Comparison of ENCODE assay signal across 20 cellular contexts in genomic region chr22:43298062-43298801, GRCh38. TPM values are rescaled to one million over a fixed set of nuclear protein-coding genes. Genes with fewer than 3 reads are reported as not detected.
A peak's percentile ranks its signal among the peaks of the same experiment; 100 is the strongest.
DNase-seq lines count a peak whose midpoint lies in the region; ATAC-seq and TF ChIP-seq lines count a peak whose summit lies in the region.
"Had no signal": no experiment of that assay in that cellular context is flagged by ENCODE, and none has a peak within 500 bp of the region (broad histone marks: within the 10 kb centered on the region; RNA-seq: fewer than 3 reads in every experiment).

No MANE protein-coding gene starts in this region.

- peaks cover 15% of the 10 kb centered on the region for H3K27me3 Mint-ChIP-seq in glutamatergic neuron (ENCODE audit: unreplicated experiment)

- H3K4me3 ChIP-seq in GM23248 (no peak overlapping the region), WERI-Rb-1 (ENCODE audit: low read depth, low read length) (no peak overlapping the region), right cardiac atrium (ENCODE audit: low read length) (no peak overlapping the region), testis (no peak overlapping the region)
- H3K4me3 ChIP-seq: colonic mucosa, psoas muscle had no signal

- no peak for TF ChIP-seq POLR2A in testis (IDR thresholded peaks at IDR 0.05)

- H3K36me3 Mint-ChIP-seq in glutamatergic neuron (ENCODE audit: unreplicated experiment) = peaks cover 9% of the 10 kb centered on the region
- H3K36me3 Mint-ChIP-seq: naive thymus-derived CD8-positive, alpha-beta T cell had no signal

- peak; percentile 31 for DNase-seq in GM23248
- DNase-seq in WERI-Rb-1 = no peak
- DNase-seq in right cardiac atrium = peak in 2 of 3 donors; percentile 14 to 53
- DNase-seq in testis = no peak
- DNase-seq in glutamatergic neuron = no peak
- DNase-seq in HCEC 1CT = no peak
- DNase-seq: activated CD4-positive, alpha-beta T cell treated with anti-CD3 and anti-CD28 coated beads, Interleukin-2, amount 50 U/mL, for 1 hour; activated naive CD4-positive, alpha-beta T cell treated with anti-CD3 and anti-CD28 coated beads for 36 hours; colonic mucosa; COR-L47; EL; head of caudate nucleus; IMR-90; naive thymus-derived CD8-positive, alpha-beta T cell; NCI-H2107; NCI-H774; PC-3 had no signal

- H3F3A ChIP-seq in GM23248 (ENCODE audit: insufficient read depth) = no peaks in the 10 kb centered on the region

- intact Hi-C loops in right cardiac atrium (cut with DNase I) = no loop called here
- intact Hi-C loops in testis (cut with DNase I; ENCODE audit: low total_unique reads) = no loop called here

- TF ChIP-seq CTCF in WERI-Rb-1 (IDR thresholded peaks at IDR 0.05; ENCODE audit: low read depth, low read length) (0 out of 2 replicates have a peak, but pooled peaks have one; percentile 20), testis (IDR thresholded peaks at IDR 0.05) (peak in 1 of 3 experiments; percentile 7), glutamatergic neuron (IDR thresholded peaks at IDR 0.05; ENCODE audit: partially characterized antibody, unreplicated experiment) (no peak)

- no peaks in the 10 kb centered on the region for H3K36me3 ChIP-seq in GM23248 (ENCODE audit: low read depth)
- no peaks in the 10 kb centered on the region for H3K36me3 ChIP-seq in WERI-Rb-1
- H3K36me3 ChIP-seq in testis (ENCODE audit: low read depth, missing control alignments) = no peaks in the 10 kb centered on the region
- H3K36me3 ChIP-seq: colonic mucosa had no signal

- H2AFZ ChIP-seq in GM23248 = no peak overlapping the region

- no peak overlapping the region for H3K27ac Mint-ChIP-seq in glutamatergic neuron (ENCODE audit: unreplicated experiment)
- H3K27ac Mint-ChIP-seq: activated naive CD4-positive, alpha-beta T cell treated with anti-CD3 and anti-CD28 coated beads for 36 hours; naive thymus-derived CD8-positive, alpha-beta T cell had no signal

- peak in 1 of 2 donors; percentile 8 for ATAC-seq in right cardiac atrium
- no peak for ATAC-seq in GM19397 (IDR thresholded peaks at IDR 0.05; ENCODE audit: unreplicated experiment)
- no peak for ATAC-seq in HG03457 (IDR thresholded peaks at IDR 0.05; ENCODE audit: unreplicated experiment)
- ATAC-seq: naive thymus-derived CD8-positive, alpha-beta T cell; PC-3 had no signal

- peaks cover 30% of the 10 kb centered on the region for H3K4me1 Mint-ChIP-seq in glutamatergic neuron (ENCODE audit: low read depth, unreplicated experiment)

- H3K4me1 ChIP-seq in GM23248 (ENCODE audit: insufficient read depth) (no peaks in the 10 kb centered on the region), right cardiac atrium (ENCODE audit: control insufficient read depth, insufficient read depth, low read length) (peaks cover 3% of the 10 kb centered on the region), testis (peaks cover 53% of the 10 kb centered on the region)
- H3K4me1 ChIP-seq: colonic mucosa, psoas muscle had no signal

- H3K4me3 Mint-ChIP-seq in glutamatergic neuron (ENCODE audit: unreplicated experiment) = no peak overlapping the region
- H3K4me3 Mint-ChIP-seq: activated naive CD4-positive, alpha-beta T cell treated with anti-CD3 and anti-CD28 coated beads for 36 hours; naive thymus-derived CD8-positive, alpha-beta T cell had no signal

- H4K20me1 ChIP-seq in GM23248 (ENCODE audit: insufficient read depth) = no peaks in the 10 kb centered on the region

- no peaks in the 10 kb centered on the region for H3K9me2 ChIP-seq in GM23248 (ENCODE audit: insufficient read depth)

- H3K9me3 ChIP-seq in GM23248 (ENCODE audit: low read depth) (no peaks in the 10 kb centered on the region), WERI-Rb-1 (ENCODE audit: severe bottlenecking) (no peaks in the 10 kb centered on the region), right cardiac atrium (ENCODE audit: control insufficient read depth, low read length) (no peaks in the 10 kb centered on the region), testis (no peaks in the 10 kb centered on the region)
- H3K9me3 ChIP-seq: colonic mucosa, psoas muscle had no signal

- H3K27me3 ChIP-seq in GM23248 (replicated peaks; ENCODE audit: insufficient read depth) (peaks cover 14% of the 10 kb centered on the region), WERI-Rb-1 (ENCODE audit: insufficient read depth, low read depth, severe bottlenecking) (no peaks in the 10 kb centered on the region), right cardiac atrium (ENCODE audit: control insufficient read depth, insufficient read depth) (no peaks in the 10 kb centered on the region), testis (no peaks in the 10 kb centered on the region)
- H3K27me3 ChIP-seq: colonic mucosa had no signal

- no peak overlapping the region for H3K4me2 ChIP-seq in GM23248 (ENCODE audit: unreplicated experiment)

- H3K9ac ChIP-seq in GM23248 = no peak overlapping the region

- peaks cover 3% of the 10 kb centered on the region for H3K9me3 Mint-ChIP-seq in glutamatergic neuron (ENCODE audit: unreplicated experiment)
- H3K9me3 Mint-ChIP-seq: activated naive CD4-positive, alpha-beta T cell treated with anti-CD3 and anti-CD28 coated beads for 36 hours; naive thymus-derived CD8-positive, alpha-beta T cell had no signal

- H3K27ac ChIP-seq in GM23248 (no peak overlapping the region), WERI-Rb-1 (no peak overlapping the region), right cardiac atrium (ENCODE audit: low read length) (no peak overlapping the region), testis (peak overlapping the region; percentile 56 to 85)
- H3K27ac ChIP-seq: colonic mucosa, psoas muscle had no signal

- no peaks in the 10 kb centered on the region for H3K79me2 ChIP-seq in GM23248 (ENCODE audit: insufficient read depth)

- in situ Hi-C loops in GM23248 (cut with MboI) = no loop called here

- WGBS in GM23248 (ENCODE audit: low coverage in 1 of 2, low lambda C conversion rate in 2 of 2, missing lambda C conversion rate in 2 of 2), 2 experiments = 23 to 31% methylated on average over 18 of the region's 18 CpGs
- WGBS in right cardiac atrium = 73% methylated on average over 18 of the region's 18 CpGs
- 57 to 75% methylated on average over 5 to 18 of the region's 18 CpGs for WGBS in testis, 2 donors

RNA-seq across cellular contexts. Expression of gene SCUBE1, which starts 44.9 kb away (rescaled TPM):
- total RNA-seq in GM23248 (2014; rRNA removed; shearing (Covaris generic)) = not detected in 2 replicates
- polyA plus RNA-seq in GM23248 (2016; fragmentation: Nextera tagmentation; extraction: Ambion mirVana) (not detected in 2 replicates), right cardiac atrium (0.34 TPM), testis (ENCODE audit: insufficient read depth, low read depth, low replicate concordance) (11.0 TPM)
- total RNA-seq in right cardiac atrium (1 to 10 TPM in 1 of 4 donors, under 1 TPM in 2, not detected in 1; 0.03 to 1.3 (median 0.31) TPM), testis (10 to 100 TPM; 23.5 to 28.9 TPM), glutamatergic neuron (ENCODE audit: unreplicated experiment) (25.8 TPM)
- total RNA-seq: activated naive CD4-positive, alpha-beta T cell treated with anti-CD3 and anti-CD28 coated beads for 36 hours; IMR-90; naive thymus-derived CD8-positive, alpha-beta T cell; PC-3 had no signal
- polyA plus RNA-seq: IMR-90; naive thymus-derived CD8-positive, alpha-beta T cell had no signal

Comparison
In these comparisons a context has a peak if more than half of its experiments do, and no peak if none do; other contexts are left out.
1. DNase-seq: peak in GM23248 (single experiment) and right cardiac atrium (2 of 3); none in WERI-Rb-1 (single experiment), testis (single experiment), glutamatergic neuron (single experiment) and HCEC 1CT (single experiment).
2. H3K27ac ChIP-seq: peak in testis (2 of 2); none in GM23248 (single experiment), WERI-Rb-1 (single experiment) and right cardiac atrium (single experiment).
3. RNA of gene SCUBE1, which starts 44.9 kb away (total RNA-seq): 23.5 to 28.9 TPM in testis and 25.8 TPM in glutamatergic neuron (single experiment); 0.03 to 1.3 TPM in right cardiac atrium and not detected in GM23248; every median in the first group is over 10 times any median in the second.